In genomic region chr6:62392289-62392688, GRCh38 we compare ENCODE assay signal across 24 cellular contexts.
DNase-seq lines count a peak whose midpoint lies in the region; ATAC-seq and TF ChIP-seq lines count a peak whose summit lies in the region.
"Had no signal": no experiment of that assay in that cellular context is flagged by ENCODE, and none has a peak within 500 bp of the region (broad histone marks: within the 10 kb centered on the region; RNA-seq: fewer than 3 reads in every experiment).

No MANE protein-coding gene starts in this region.

- no TSS peak for BruUV-seq in OCI-LY7 (replicated peaks; lab: Mats Ljungman, UMichigan)
- BruUV-seq in MCF 10A (replicated peaks; lab: Mats Ljungman, UMichigan), result no TSS peak

- H3K27ac Mint-ChIP-seq in MCF 10A (ENCODE audit: low read depth, unreplicated experiment), result no peak overlapping the region
- H3K27ac Mint-ChIP-seq: CD14-positive monocyte; CD4-positive, alpha-beta T cell; CD8-positive, alpha-beta memory T cell; GM23338; H9 had no signal

- H3K4me1 ChIP-seq in OCI-LY7 (ENCODE audit: insufficient read depth, low read length, poor library complexity, severe bottlenecking), result peaks cover 42% of the 10 kb centered on the region
- H3K4me1 ChIP-seq: A549, BE2C had no signal

- H2AFZ ChIP-seq in OCI-LY7 (ENCODE audit: low read length) (peak overlapping the region; percentile 87; the same call in 1 of the 2 replicates), neural cell (ENCODE audit: low read depth, low read length) (no peak overlapping the region)
- H2AFZ ChIP-seq: GM23338 had no signal

- no peaks in the 10 kb centered on the region for H3K27me3 ChIP-seq in neural cell (ENCODE audit: insufficient read depth, low read depth, low read length)
- H3K27me3 ChIP-seq: BE2C; BLaER1 treated with 17β-estradiol and CSF1 and Interleukin-3, amounts not matched to agents 10 nM and 100 nM had no signal

- CTCF ChIA-PET in OCI-LY7 (lab: Charles Lee; ENCODE audit: unreplicated experiment), result no interaction called here
- CTCF ChIA-PET in MCF 10A (lab: Yijun Ruan, JAX), result interaction anchor here (0.6 kb wide), 1 partner anchor 1098 kb away, joined by 3 read pairs; no protein-coding TSS in a partner anchor

- H3K27ac ChIP-seq in OCI-LY7 (ENCODE audit: low read depth, low read length, poor library complexity, severe bottlenecking) (peak overlapping the region; percentile 82), neural cell (ENCODE audit: low read length) (peak overlapping the region; percentile 4)
- H3K27ac ChIP-seq: A549; BLaER1 treated with 17β-estradiol and CSF1 and Interleukin-3, amounts not matched to agents 10 nM and 100 nM had no signal

- H3K36me3 ChIP-seq in OCI-LY7 (ENCODE audit: insufficient read depth, low read length), result no peaks in the 10 kb centered on the region
- H3K36me3 ChIP-seq in neural cell (ENCODE audit: insufficient read depth, low read length), result no peaks in the 10 kb centered on the region
- H3K36me3 ChIP-seq: BE2C; BLaER1 treated with 17β-estradiol and CSF1 and Interleukin-3, amounts not matched to agents 10 nM and 100 nM had no signal

- H3K79me2 ChIP-seq in OCI-LY7 (ENCODE audit: insufficient read depth, low read depth, low read length), result no peaks in the 10 kb centered on the region
- H3K79me2 ChIP-seq in neural cell (replicated peaks; ENCODE audit: insufficient read depth, low read length), result no peaks in the 10 kb centered on the region

- no peak for ATAC-seq in HG03139 (IDR thresholded peaks at IDR 0.05; ENCODE audit: unreplicated experiment)
- ATAC-seq: A549, GM12878, GM23338, HCT116 had no signal

- no peaks in the 10 kb centered on the region for H3K4me1 Mint-ChIP-seq in MCF 10A (ENCODE audit: insufficient read depth, unreplicated experiment)
- H3K4me1 Mint-ChIP-seq: CD14-positive monocyte; CD8-positive, alpha-beta memory T cell had no signal

- no peaks in the 10 kb centered on the region for H3K9me3 Mint-ChIP-seq in MCF 10A (ENCODE audit: unreplicated experiment)

- DNase-seq in NCI-H2227 (lab: John Stamatoyannopoulos, UW; ENCODE audit: unreplicated experiment), result peak; percentile 8
- DNase-seq in NCI-H2227 treated with DMSO at 0.1 percent for 48 hours (lab: John Stamatoyannopoulos, UW), result no peak
- DNase-seq in OCI-LY7 (ENCODE audit: low spot score), result no peak
- no peak for DNase-seq in SHP77 treated with DMSO at 0.1 percent for 48 hours (lab: John Stamatoyannopoulos, UW)
- DNase-seq in MCF 10A (ENCODE audit: unreplicated experiment), result no peak
- DNase-seq: 8988T; ACHN; AML-193; BE2C; CD4-positive, alpha-beta T cell; CD8-positive, alpha-beta memory T cell; DMS 273 treated with DMSO at 0.1 percent for 48 hours; DMS79; EL; GDM1; H9 had no signal

- POLR2A ChIA-PET in OCI-LY7 (lab: Charles Lee), result interaction anchor here (0.7 to 4.8 kb wide), 16 partner anchors 12 to 612 kb away, joined by 3 to 36 read pairs (median 3); partner anchors contain the start of gene KHDRBS2
- POLR2A ChIA-PET in MCF 10A (lab: Yijun Ruan, JAX), result no interaction called here

- H4K20me1 ChIP-seq in OCI-LY7 (ENCODE audit: insufficient read depth, low read length) (no peaks in the 10 kb centered on the region), neural cell (ENCODE audit: insufficient read depth) (no peaks in the 10 kb centered on the region)
- H4K20me1 ChIP-seq: BLaER1 treated with 17β-estradiol and CSF1 and Interleukin-3, amounts not matched to agents 10 nM and 100 nM had no signal

- H3K9me2 ChIP-seq in OCI-LY7 (ENCODE audit: insufficient read depth, low read length) (no peaks in the 10 kb centered on the region), neural cell (ENCODE audit: insufficient read depth, low read length) (no peaks in the 10 kb centered on the region)

- no peak for TF ChIP-seq CTCF in OCI-LY7 (conservative IDR thresholded peaks at IDR 0.05; ENCODE audit: low read length)
- no peak for TF ChIP-seq CTCF in neural cell (IDR thresholded peaks at IDR 0.05; ENCODE audit: poor library complexity, severe bottlenecking)
- TF ChIP-seq CTCF in MCF 10A (IDR thresholded peaks at IDR 0.05; ENCODE audit: unreplicated experiment), result no peak

- H3K4me3 ChIP-seq in OCI-LY7 (ENCODE audit: low read depth, low read length, poor library complexity, severe bottlenecking), result no peak overlapping the region
- peak overlapping the region; percentile 13 for H3K4me3 ChIP-seq in neural cell (ENCODE audit: low read length)
- H3K4me3 ChIP-seq: A549; BLaER1 treated with 17β-estradiol and CSF1 and Interleukin-3, amounts not matched to agents 10 nM and 100 nM; GM12878; GM23338 had no signal

- H3K4me2 ChIP-seq in OCI-LY7 (ENCODE audit: low read length) (peak overlapping the region; percentile 43; the same call in 1 of the 2 replicates), neural cell (ENCODE audit: low read length) (no peak overlapping the region)
- H3K4me2 ChIP-seq: A549; BLaER1 treated with 17β-estradiol and CSF1 and Interleukin-3, amounts not matched to agents 10 nM and 100 nM; GM23338 had no signal

- H3F3A ChIP-seq in neural cell (ENCODE audit: insufficient read depth, low read length, poor library complexity, severe bottlenecking), result no peaks in the 10 kb centered on the region

- TF ChIP-seq RAD21 in neural cell (conservative IDR thresholded peaks at IDR 0.05), result peak; percentile 19

- no peak overlapping the region for H3K9ac ChIP-seq in neural cell (ENCODE audit: low read length)
- H3K9ac ChIP-seq: BLaER1 treated with 17β-estradiol and CSF1 and Interleukin-3, amounts not matched to agents 10 nM and 100 nM had no signal

- TF ChIP-seq EP300 in neural cell (conservative IDR thresholded peaks at IDR 0.05; ENCODE audit: poor library complexity, severe bottlenecking), result peak; percentile 97

- H3K27me3 Mint-ChIP-seq in MCF 10A (ENCODE audit: insufficient read depth, unreplicated experiment), result peaks cover 15% of the 10 kb centered on the region
- H3K27me3 Mint-ChIP-seq: CD4-positive, alpha-beta T cell; CD8-positive, alpha-beta memory T cell had no signal

- intact Hi-C loops in OCI-LY7 (cut with micrococcal nuclease; ENCODE audit: unreplicated experiment) (loop anchor here (5.0 kb wide), 1 partner anchor 125 kb away; no protein-coding TSS in a partner anchor), MCF 10A (cut with micrococcal nuclease) (no loop called here)

- H3K9me3 ChIP-seq in OCI-LY7 (ENCODE audit: low read length) (no peaks in the 10 kb centered on the region), neural cell (ENCODE audit: low read length) (no peaks in the 10 kb centered on the region)
- H3K9me3 ChIP-seq: A549; BE2C; BLaER1 treated with 17β-estradiol and CSF1 and Interleukin-3, amounts not matched to agents 10 nM and 100 nM had no signal

- H3K4me3 Mint-ChIP-seq in MCF 10A (ENCODE audit: unreplicated experiment), result no peak overlapping the region
- H3K4me3 Mint-ChIP-seq: CD14-positive monocyte; CD4-positive, alpha-beta T cell; CD8-positive, alpha-beta memory T cell; GM23338; H9 had no signal

- no peaks in the 10 kb centered on the region for H3K36me3 Mint-ChIP-seq in MCF 10A (ENCODE audit: insufficient read depth, unreplicated experiment)
- H3K36me3 Mint-ChIP-seq: CD14-positive monocyte had no signal

TF ChIP-seq in neural cell, 6 proteins besides CTCF, POLR2A, EP300 and RAD21:
- TF ChIP-seq MXI1 (conservative IDR thresholded peaks at IDR 0.05; ENCODE audit: poor library complexity, severe bottlenecking), result no peak
- TF ChIP-seq REST (IDR thresholded peaks at IDR 0.05; ENCODE audit: borderline replicate concordance), result peak; percentile 80
- TF ChIP-seq TAF1 (IDR thresholded peaks at IDR 0.05; ENCODE audit: low read depth), result no peak
- no peak for TF ChIP-seq EZH2 (IDR thresholded peaks at IDR 0.05; ENCODE audit: borderline replicate concordance, insufficient read depth, low read length, poor library complexity, severe bottlenecking)
- no peak for TF ChIP-seq SMC3 (conservative IDR thresholded peaks at IDR 0.05; ENCODE audit: poor library complexity)
- peak; percentile 86 for TF ChIP-seq POLR2AphosphoS5 (IDR thresholded peaks at IDR 0.05)
